ENCODE assay signal across 10 cellular contexts in genomic region chrX:45756562-45756961, GRCh38.
DNase-seq lines count a peak whose midpoint lies in the region; ATAC-seq and TF ChIP-seq lines count a peak whose summit lies in the region.
"Had no signal": no experiment of that assay in that cellular context is flagged by ENCODE, and none has a peak within 500 bp of the region (broad histone marks: within the 10 kb centered on the region; RNA-seq: fewer than 3 reads in every experiment).

No MANE protein-coding gene starts in this region.

- peaks cover 3% of the 10 kb centered on the region for H3K4me1 Mint-ChIP-seq in progenitor cell of endocrine pancreas (ENCODE audit: low read depth)

- H3K4me3 Mint-ChIP-seq in progenitor cell of endocrine pancreas (ENCODE audit: low read depth), result no peak overlapping the region
- H3K4me3 Mint-ChIP-seq: memory B cell had no signal

- H3K9me3 ChIP-seq in DND-41 (ENCODE audit: insufficient read depth, low read length, severe bottlenecking) (no peaks in the 10 kb centered on the region), SJSA1 (replicated peaks) (no peaks in the 10 kb centered on the region), left lung (no peaks in the 10 kb centered on the region)
- H3K9me3 ChIP-seq: testis had no signal

- peak; percentile 57 for ATAC-seq in DND-41 (ENCODE audit: insufficient read depth, low read depth)
- ATAC-seq in left lung, result peak; percentile 32

- intact Hi-C loops in left lung (cut with DNase I), result loop anchor here in 1 of 2 donors (10.0 kb wide), 1 partner anchor 242 kb away; no protein-coding TSS in a partner anchor

- H3K4me1 ChIP-seq in DND-41 (ENCODE audit: insufficient read depth, low read length) (peaks cover 61% of the 10 kb centered on the region), SJSA1 (replicated peaks) (peaks cover 72% of the 10 kb centered on the region), left lung (peaks cover 9 to 79% of the 10 kb centered on the region in 2 donors)
- H3K4me1 ChIP-seq: testis had no signal

- peak; percentile 54 for DNase-seq in DND-41
- DNase-seq in NCI-H1105 (lab: John Stamatoyannopoulos, UW), result peak; percentile 50
- peak in 1 of 2 experiments; percentile 37 for DNase-seq in SJSA1 (ENCODE audit: low read depth in 1 of 2, low spot score in 2 of 2)
- no peak for DNase-seq in left lung
- DNase-seq in germinal center (ENCODE audit: low spot score), result no peak
- no peak for DNase-seq in HCEC 1CT
- DNase-seq in progenitor cell of endocrine pancreas (ENCODE audit: low spot score, unreplicated experiment), result no peak
- DNase-seq in effector CD4-positive, alpha-beta T cell, result no peak
- DNase-seq: testis had no signal

- no peak overlapping the region for H3K9ac ChIP-seq in DND-41 (ENCODE audit: low read depth, low read length)

- H3K36me3 Mint-ChIP-seq in progenitor cell of endocrine pancreas (ENCODE audit: insufficient read depth), result peaks cover 6% of the 10 kb centered on the region

- peak overlapping the region; percentile 77; the same call in 1 of the 2 replicates for H3K27ac ChIP-seq in DND-41 (ENCODE audit: low read length)
- peak overlapping the region; percentile 94 for H3K27ac ChIP-seq in SJSA1
- peak overlapping the region in 1 of 2 donors; percentile 86 for H3K27ac ChIP-seq in left lung
- H3K27ac ChIP-seq: testis had no signal

- H3K4me3 ChIP-seq in DND-41 (ENCODE audit: low read depth in 1 of 2, low read length in 2 of 2) (no peak overlapping the region), SJSA1 (no peak overlapping the region), left lung (no peak overlapping the region)
- H3K4me3 ChIP-seq: testis had no signal

- H3K27ac Mint-ChIP-seq in progenitor cell of endocrine pancreas, result no peak overlapping the region

- H3K27me3 Mint-ChIP-seq in progenitor cell of endocrine pancreas, result no peaks in the 10 kb centered on the region
- H3K27me3 Mint-ChIP-seq: memory B cell had no signal

- peaks cover 12% of the 10 kb centered on the region for H3K9me3 Mint-ChIP-seq in progenitor cell of endocrine pancreas (ENCODE audit: low read depth)
- H3K9me3 Mint-ChIP-seq: memory B cell had no signal

- H2AFZ ChIP-seq in DND-41 (ENCODE audit: low read depth, low read length), result no peak overlapping the region

- H4K20me1 ChIP-seq in DND-41 (ENCODE audit: insufficient read depth, low read length), result peaks cover 4% of the 10 kb centered on the region; the same call in 1 of the 2 replicates

- H3K4me2 ChIP-seq in DND-41 (ENCODE audit: insufficient read depth, low read length), result no peak overlapping the region; the same call in 1 of the 2 replicates

- no peaks in the 10 kb centered on the region for H3K36me3 ChIP-seq in DND-41 (ENCODE audit: insufficient read depth, low read length)
- peaks cover 76% of the 10 kb centered on the region for H3K36me3 ChIP-seq in SJSA1
- peaks cover 0 to 4% of the 10 kb centered on the region in 2 donors for H3K36me3 ChIP-seq in left lung

- TF ChIP-seq CTCF in DND-41 (IDR thresholded peaks at IDR 0.05; ENCODE audit: borderline replicate concordance, extremely low read depth, low read length, poor library complexity, severe bottlenecking) (no peak), left lung (IDR thresholded peaks at IDR 0.05) (no peak), progenitor cell of endocrine pancreas (IDR thresholded peaks at IDR 0.05; ENCODE audit: unreplicated experiment) (no peak)

- H3K27me3 ChIP-seq in DND-41 (ENCODE audit: insufficient read depth, low read length, poor library complexity) (no peaks in the 10 kb centered on the region), SJSA1 (replicated peaks) (no peaks in the 10 kb centered on the region), left lung (no peaks in the 10 kb centered on the region)
- H3K27me3 ChIP-seq: testis had no signal

- 0 out of 2 replicates have a peak, but pooled peaks cover 2% of the 10 kb centered on the region for H3K79me2 ChIP-seq in DND-41 (ENCODE audit: insufficient read depth, low read length)

Comparison
In these comparisons a context has a peak if more than half of its experiments do, and no peak if none do; other contexts are left out.
1. DNase-seq: peak in DND-41 (single experiment) and NCI-H1105 (single experiment); none in left lung (0 of 2), germinal center (single experiment), HCEC 1CT (single experiment), progenitor cell of endocrine pancreas (single experiment) and effector CD4-positive, alpha-beta T cell (single experiment).